ENCODE assay signal across 2 cellular contexts in the genomic region with DNA sequence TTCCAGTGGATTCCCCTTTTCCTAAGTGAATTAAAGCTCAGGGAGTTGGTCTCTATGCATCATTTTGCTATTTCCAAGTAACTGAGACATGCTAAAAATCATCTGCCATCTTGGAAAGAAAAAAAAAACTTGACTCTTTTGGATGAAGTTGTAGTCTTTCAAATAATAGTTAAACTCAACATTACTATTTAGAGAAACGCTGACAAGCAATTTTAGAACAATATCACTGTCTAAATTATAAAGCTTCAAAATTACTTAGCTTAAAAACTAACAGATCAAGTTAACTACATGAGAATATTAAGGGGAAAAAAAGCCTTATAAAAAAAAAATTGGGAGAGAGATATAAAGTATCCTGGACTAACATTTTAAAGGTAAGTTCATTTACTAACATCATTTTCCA.
TF ChIP-seq lines count a peak whose summit lies in the region.

No MANE protein-coding gene starts in this region.

TF ChIP-seq in GM23338, 12 proteins besides CTCF, POLR2A, EP300 and RAD21 (continued from another document and continues in another):
- TF ChIP-seq, protein P1, sequence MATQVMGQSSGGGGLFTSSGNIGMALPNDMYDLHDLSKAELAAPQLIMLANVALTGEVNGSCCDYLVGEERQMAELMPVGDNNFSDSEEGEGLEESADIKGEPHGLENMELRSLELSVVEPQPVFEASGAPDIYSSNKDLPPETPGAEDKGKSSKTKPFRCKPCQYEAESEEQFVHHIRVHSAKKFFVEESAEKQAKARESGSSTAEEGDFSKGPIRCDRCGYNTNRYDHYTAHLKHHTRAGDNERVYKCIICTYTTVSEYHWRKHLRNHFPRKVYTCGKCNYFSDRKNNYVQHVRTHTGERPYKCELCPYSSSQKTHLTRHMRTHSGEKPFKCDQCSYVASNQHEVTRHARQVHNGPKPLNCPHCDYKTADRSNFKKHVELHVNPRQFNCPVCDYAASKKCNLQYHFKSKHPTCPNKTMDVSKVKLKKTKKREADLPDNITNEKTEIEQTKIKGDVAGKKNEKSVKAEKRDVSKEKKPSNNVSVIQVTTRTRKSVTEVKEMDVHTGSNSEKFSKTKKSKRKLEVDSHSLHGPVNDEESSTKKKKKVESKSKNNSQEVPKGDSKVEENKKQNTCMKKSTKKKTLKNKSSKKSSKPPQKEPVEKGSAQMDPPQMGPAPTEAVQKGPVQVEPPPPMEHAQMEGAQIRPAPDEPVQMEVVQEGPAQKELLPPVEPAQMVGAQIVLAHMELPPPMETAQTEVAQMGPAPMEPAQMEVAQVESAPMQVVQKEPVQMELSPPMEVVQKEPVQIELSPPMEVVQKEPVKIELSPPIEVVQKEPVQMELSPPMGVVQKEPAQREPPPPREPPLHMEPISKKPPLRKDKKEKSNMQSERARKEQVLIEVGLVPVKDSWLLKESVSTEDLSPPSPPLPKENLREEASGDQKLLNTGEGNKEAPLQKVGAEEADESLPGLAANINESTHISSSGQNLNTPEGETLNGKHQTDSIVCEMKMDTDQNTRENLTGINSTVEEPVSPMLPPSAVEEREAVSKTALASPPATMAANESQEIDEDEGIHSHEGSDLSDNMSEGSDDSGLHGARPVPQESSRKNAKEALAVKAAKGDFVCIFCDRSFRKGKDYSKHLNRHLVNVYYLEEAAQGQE (IDR thresholded peaks at IDR 0.05; ENCODE audit: unreplicated experiment) = no peak
- TF ChIP-seq ZNF462 (CRISPR knock-in tag; IDR thresholded peaks at IDR 0.05) (no peak), STAT1 (IDR thresholded peaks at IDR 0.05; ENCODE audit: unreplicated experiment) (no peak), POLR2AphosphoS5 (IDR thresholded peaks at IDR 0.05; ENCODE audit: low read depth) (no peak), EZH2 (IDR thresholded peaks at IDR 0.05; ENCODE audit: low read depth, unreplicated experiment) (no peak), JUNB (IDR thresholded peaks at IDR 0.05; ENCODE audit: unreplicated experiment) (no peak), NANOG (IDR thresholded peaks at IDR 0.05; ENCODE audit: borderline replicate concordance) (no peak), ZNF331 (CRISPR knock-in tag; IDR thresholded peaks at IDR 0.05; ENCODE audit: low read depth) (no peak), ZNF114 (CRISPR knock-in tag; IDR thresholded peaks at IDR 0.05) (no peak)
- TF ChIP-seq, protein P2, sequence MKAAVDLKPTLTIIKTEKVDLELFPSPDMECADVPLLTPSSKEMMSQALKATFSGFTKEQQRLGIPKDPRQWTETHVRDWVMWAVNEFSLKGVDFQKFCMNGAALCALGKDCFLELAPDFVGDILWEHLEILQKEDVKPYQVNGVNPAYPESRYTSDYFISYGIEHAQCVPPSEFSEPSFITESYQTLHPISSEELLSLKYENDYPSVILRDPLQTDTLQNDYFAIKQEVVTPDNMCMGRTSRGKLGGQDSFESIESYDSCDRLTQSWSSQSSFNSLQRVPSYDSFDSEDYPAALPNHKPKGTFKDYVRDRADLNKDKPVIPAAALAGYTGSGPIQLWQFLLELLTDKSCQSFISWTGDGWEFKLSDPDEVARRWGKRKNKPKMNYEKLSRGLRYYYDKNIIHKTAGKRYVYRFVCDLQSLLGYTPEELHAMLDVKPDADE (IDR thresholded peaks at IDR 0.05) = no peak

TF ChIP-seq in K562, 482 proteins besides CTCF, POLR2A, EP300 and RAD21 (continued from another document):
- TF ChIP-seq, protein P3, sequence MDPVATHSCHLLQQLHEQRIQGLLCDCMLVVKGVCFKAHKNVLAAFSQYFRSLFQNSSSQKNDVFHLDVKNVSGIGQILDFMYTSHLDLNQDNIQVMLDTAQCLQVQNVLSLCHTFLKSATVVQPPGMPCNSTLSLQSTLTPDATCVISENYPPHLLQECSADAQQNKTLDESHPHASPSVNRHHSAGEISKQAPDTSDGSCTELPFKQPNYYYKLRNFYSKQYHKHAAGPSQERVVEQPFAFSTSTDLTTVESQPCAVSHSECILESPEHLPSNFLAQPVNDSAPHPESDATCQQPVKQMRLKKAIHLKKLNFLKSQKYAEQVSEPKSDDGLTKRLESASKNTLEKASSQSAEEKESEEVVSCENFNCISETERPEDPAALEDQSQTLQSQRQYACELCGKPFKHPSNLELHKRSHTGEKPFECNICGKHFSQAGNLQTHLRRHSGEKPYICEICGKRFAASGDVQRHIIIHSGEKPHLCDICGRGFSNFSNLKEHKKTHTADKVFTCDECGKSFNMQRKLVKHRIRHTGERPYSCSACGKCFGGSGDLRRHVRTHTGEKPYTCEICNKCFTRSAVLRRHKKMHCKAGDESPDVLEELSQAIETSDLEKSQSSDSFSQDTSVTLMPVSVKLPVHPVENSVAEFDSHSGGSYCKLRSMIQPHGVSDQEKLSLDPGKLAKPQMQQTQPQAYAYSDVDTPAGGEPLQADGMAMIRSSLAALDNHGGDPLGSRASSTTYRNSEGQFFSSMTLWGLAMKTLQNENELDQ (CRISPR knock-in tag; IDR thresholded peaks at IDR 0.05; ENCODE audit: borderline replicate concordance) = no peak
- TF ChIP-seq BCOR (IDR thresholded peaks at IDR 0.05) = no peak
- peak; percentile 65 for TF ChIP-seq ZNF316 (IDR thresholded peaks at IDR 0.05)
- TF ChIP-seq RFX1 (IDR thresholded peaks at IDR 0.05) = no peak
- no peak for TF ChIP-seq ZKSCAN1 (IDR thresholded peaks at IDR 0.05; ENCODE audit: low read depth, low read length)
- TF ChIP-seq ARID2 (IDR thresholded peaks at IDR 0.05) = no peak
- no peak for TF ChIP-seq ETV1 (tag; conservative IDR thresholded peaks at IDR 0.05; ENCODE audit: low read depth)
- TF ChIP-seq MAFG (tag; conservative IDR thresholded peaks at IDR 0.05) = 0 out of 2 replicates have a peak, but pooled peaks have one; percentile 14
TF ChIP-seq in K562: peak in this region for 3.
